Comparison of ENCODE assay signal across 8 cellular contexts in the genomic region with DNA sequence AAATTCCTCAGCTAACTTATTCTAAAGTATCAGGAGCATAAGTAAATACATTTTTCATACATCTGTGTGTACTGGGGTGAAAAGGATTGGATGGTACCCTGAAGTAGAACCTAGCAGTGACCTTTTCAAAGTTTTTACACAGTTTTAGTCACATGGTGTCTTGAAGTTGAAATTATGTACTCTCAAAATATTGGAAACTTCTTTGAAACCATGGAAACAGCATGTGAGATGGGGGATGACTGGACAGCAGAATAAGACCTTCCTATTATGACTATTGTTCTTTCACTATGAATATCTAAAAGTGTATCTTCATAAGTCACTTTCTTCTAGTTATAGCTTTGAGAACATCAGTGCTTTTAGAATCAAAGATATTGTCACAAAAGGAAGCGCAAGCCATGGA.
"Had no signal": no experiment of that assay in that cellular context is flagged by ENCODE, and none has a peak within 500 bp of the region (broad histone marks: within the 10 kb centered on the region; RNA-seq: fewer than 3 reads in every experiment).

No MANE protein-coding gene starts in this region.

- FAIRE-seq: HepG2, HTR-8/SVneo, K562 had no signal

- H3K27ac ChIP-seq: HL-60, KMS-11 had no signal

- H3K9ac ChIP-seq: KMS-11 had no signal

- ATAC-seq: HepG2, K562 had no signal

- H3K4me3 ChIP-seq: K562 had no signal

- DNase-seq: IMR-90, KBM-7, KG1 had no signal

- H3K4me2 ChIP-seq: KMS-11 had no signal
